In genomic region chr9:99999797-100000196, GRCh38 we compare ENCODE assay signal across 24 cellular contexts.
A peak's percentile ranks its signal among the peaks of the same experiment; 100 is the strongest.
DNase-seq lines count a peak whose midpoint lies in the region; ATAC-seq, FAIRE-seq and TF ChIP-seq lines count a peak whose summit lies in the region.
"Had no signal": no experiment of that assay in that cellular context is flagged by ENCODE, and none has a peak within 500 bp of the region (broad histone marks: within the 10 kb centered on the region; RNA-seq: fewer than 3 reads in every experiment).

No MANE protein-coding gene starts in this region.

- H3K27ac ChIP-seq in HepG2 (ENCODE audit: extremely low read length, insufficient read depth, low read length), result no peak overlapping the region
- H3K27ac ChIP-seq in right lobe of liver, result no peak overlapping the region
- H3K27ac ChIP-seq in K562 (ENCODE audit: extremely low read depth, low read depth, low read length), result no peak overlapping the region
- H3K27ac ChIP-seq in prostate gland, result no peak overlapping the region
- H3K27ac ChIP-seq: 22Rv1, BLaER1 had no signal

- H4K20me1 ChIP-seq in HepG2 (ENCODE audit: insufficient read depth, low read length) (no peaks in the 10 kb centered on the region), K562 (replicated peaks; ENCODE audit: control insufficient read depth, insufficient read depth, low read length) (no peaks in the 10 kb centered on the region)
- H4K20me1 ChIP-seq: BLaER1 had no signal

- TF ChIP-seq CTCF in HepG2 (CRISPR knock-in tag; IDR thresholded peaks at IDR 0.05), result no peak
- no peak for TF ChIP-seq CTCF in right lobe of liver (IDR thresholded peaks at IDR 0.05)
- no peak for TF ChIP-seq CTCF in K562 (IDR thresholded peaks at IDR 0.05 in 2 of 3, conservative IDR thresholded peaks at IDR 0.05 in 1 of 3; ENCODE audit: insufficient read depth in 2 of 3, low read depth in 1 of 3, low read length in 3 of 3)
- no peak for TF ChIP-seq CTCF in prostate gland (IDR thresholded peaks at IDR 0.05)

- POLR2A ChIA-PET in HepG2 (lab: Yijun Ruan, JAX), result no interaction called here
- POLR2A ChIA-PET in K562 (lab: Yijun Ruan, JAX), result no interaction called here

- TF ChIP-seq POLR2A in HepG2 (IDR thresholded peaks at IDR 0.05; ENCODE audit: insufficient read depth in 1 of 2, low read depth in 2 of 2, low read length in 2 of 2) (no peak), right lobe of liver (IDR thresholded peaks at IDR 0.05) (no peak), K562 (conservative IDR thresholded peaks at IDR 0.05) (no peak), prostate gland (IDR thresholded peaks at IDR 0.05) (no peak)

- no peaks in the 10 kb centered on the region for H3K9me1 ChIP-seq in K562 (ENCODE audit: control insufficient read depth, insufficient read depth, low read length)

- no peaks in the 10 kb centered on the region for H3K4me1 ChIP-seq in HepG2 (ENCODE audit: insufficient read depth, low read length)
- no peaks in the 10 kb centered on the region for H3K4me1 ChIP-seq in right lobe of liver
- H3K4me1 ChIP-seq in K562 (replicated peaks in 1 of 2; ENCODE audit: control insufficient read depth in 2 of 2, insufficient read depth in 2 of 2, low read length in 2 of 2), result no peaks in the 10 kb centered on the region
- H3K4me1 ChIP-seq in prostate gland (replicated peaks), result no peaks in the 10 kb centered on the region
- H3K4me1 ChIP-seq: BE2C, BLaER1 had no signal

- H3K36me3 ChIP-seq in HepG2 (replicated peaks in 1 of 2; ENCODE audit: control insufficient read depth in 1 of 2, insufficient read depth in 2 of 2, low read length in 2 of 2), result peaks cover 5 to 24% of the 10 kb centered on the region in 2 experiments; a peak in 3 of 5 replicates
- H3K36me3 ChIP-seq in right lobe of liver, result peaks cover 0 to 2% (median 0%) of the 10 kb centered on the region in 4 donors
- H3K36me3 ChIP-seq in K562 (ENCODE audit: control insufficient read depth, insufficient read depth, low read length), result peaks cover 24% of the 10 kb centered on the region
- H3K36me3 ChIP-seq in prostate gland, result no peaks in the 10 kb centered on the region

- no peak for TF ChIP-seq EP300 in HepG2 (IDR thresholded peaks at IDR 0.05; ENCODE audit: low read depth in 2 of 2, low read length in 2 of 2)
- no peak for TF ChIP-seq EP300 in HepG2 (CRISPR knock-in tag; IDR thresholded peaks at IDR 0.05; ENCODE audit: borderline replicate concordance)
- no peak for TF ChIP-seq EP300 in K562 (IDR thresholded peaks at IDR 0.05; ENCODE audit: low read length)

- WGBS in HepG2 (ENCODE audit: low lambda C conversion rate), result 97% methylated on average over 5 of the region's 5 CpGs
- WGBS in right lobe of liver (ENCODE audit: insufficient coverage, low coverage, low lambda C conversion rate, missing lambda C conversion rate), result 94% methylated on average over 5 of the region's 5 CpGs
- 94% methylated on average over 5 of the region's 5 CpGs for WGBS in K562 (ENCODE audit: insufficient coverage, low coverage, missing lambda C conversion rate)
- 95% methylated on average over 5 of the region's 5 CpGs for WGBS in prostate gland

- in situ Hi-C loops in HepG2 (cut with HindIII; ENCODE audit: extremely low pct_ligation_motif_present, low pct_unique_long_range_greater_than_20kb) (loop anchor here (10.0 to 25.0 kb wide), 3 partner anchors 175 to 812 kb away; partner anchors contain the start of gene NR4A3), K562 (cut with MboI) (loop anchor here (10.0 to 25.0 kb wide), 2 partner anchors 195 to 737 kb away; no protein-coding TSS in a partner anchor)

- H3K9me3 ChIP-seq in HepG2 (ENCODE audit: low read length), result no peaks in the 10 kb centered on the region
- H3K9me3 ChIP-seq in right lobe of liver, result no peaks in the 10 kb centered on the region
- no peaks in the 10 kb centered on the region; the same call in 1 of the 2 replicates for H3K9me3 ChIP-seq in K562 (replicated peaks; ENCODE audit: control insufficient read depth, insufficient read depth, low read depth, low read length)
- H3K9me3 ChIP-seq in prostate gland, result no peaks in the 10 kb centered on the region
- H3K9me3 ChIP-seq: BE2C had no signal

- BruUV-seq in HepG2 (replicated peaks; lab: Mats Ljungman, UMichigan), result no TSS peak
- no TSS peak for BruUV-seq in K562 (replicated peaks; lab: Mats Ljungman, UMichigan)

- intact Hi-C loops in HepG2 (cut with micrococcal nuclease; ENCODE audit: unreplicated experiment) (no loop called here), right lobe of liver (cut with DNase I) (no loop called here), K562 (cut with micrococcal nuclease) (no loop called here), prostate gland (cut with DNase I) (no loop called here)

- H3K79me2 ChIP-seq in HepG2 (ENCODE audit: insufficient read depth, low read length) (no peaks in the 10 kb centered on the region), K562 (ENCODE audit: control insufficient read depth, insufficient read depth, low read length) (no peaks in the 10 kb centered on the region)

- no peak for TF ChIP-seq RAD21 in HepG2 (CRISPR knock-in tag; IDR thresholded peaks at IDR 0.05)
- TF ChIP-seq RAD21 in K562 (CRISPR knock-in tag; conservative IDR thresholded peaks at IDR 0.05 in 1 of 2, IDR thresholded peaks at IDR 0.05 in 1 of 2), result no peak

- CTCF ChIA-PET in HepG2 (lab: Yijun Ruan, JAX; ENCODE audit: low intra/inter-chr PET ratio, low total read pairs) (no interaction called here), K562 (lab: Yijun Ruan, JAX; ENCODE audit: low intra/inter-chr PET ratio) (no interaction called here)

- ATAC-seq in HepG2, result no peak
- ATAC-seq in right lobe of liver, result no peak
- ATAC-seq in K562, result no peak
- ATAC-seq: GM12878 had no signal

- FAIRE-seq in HepG2 (lab: Jason Lieb, UNC) (no peak), K562 (lab: Jason Lieb, UNC) (no peak)
- FAIRE-seq: GM12878, GM12892, GM18507 had no signal

- no peak overlapping the region for H3K4me2 ChIP-seq in HepG2 (ENCODE audit: low read depth, low read length)
- no peak overlapping the region for H3K4me2 ChIP-seq in K562 (ENCODE audit: insufficient read depth, low read length)
- H3K4me2 ChIP-seq: BLaER1 had no signal

- no peak overlapping the region for H3K9ac ChIP-seq in HepG2 (ENCODE audit: insufficient read depth, low read depth, low read length)
- no peak overlapping the region for H3K9ac ChIP-seq in K562 (ENCODE audit: insufficient read depth in 1 of 2, low read depth in 2 of 2, low read length in 2 of 2)
- H3K9ac ChIP-seq: BLaER1 had no signal

- H2AFZ ChIP-seq in HepG2 (ENCODE audit: low read length), result no peak overlapping the region
- no peak overlapping the region for H2AFZ ChIP-seq in K562 (ENCODE audit: low read depth, low read length)

- H3K27me3 ChIP-seq in HepG2 (ENCODE audit: control insufficient read depth in 1 of 2, insufficient read depth in 2 of 2, low read length in 2 of 2) (no peaks in the 10 kb centered on the region), right lobe of liver (no peaks in the 10 kb centered on the region), K562 (ENCODE audit: control insufficient read depth in 2 of 2, insufficient read depth in 2 of 2, low read length in 2 of 2) (no peaks in the 10 kb centered on the region), prostate gland (replicated peaks; ENCODE audit: insufficient read depth) (no peaks in the 10 kb centered on the region)
- H3K27me3 ChIP-seq: BE2C, BLaER1 had no signal

- H3K4me3 ChIP-seq in HepG2 (replicated peaks in 1 of 3; ENCODE audit: insufficient read depth in 1 of 3, low read depth in 2 of 3, low read length in 3 of 3) (no peak overlapping the region), right lobe of liver (no peak overlapping the region), K562 (no peak overlapping the region), prostate gland (no peak overlapping the region)
- H3K4me3 ChIP-seq: BLaER1, GM12878 had no signal

- DNase-seq in HepG2 (ENCODE audit: low spot score) (no peak), right lobe of liver (no peak), K562 (ENCODE audit: extremely low read depth in 1 of 4, low spot score in 3 of 4) (no peak), prostate gland (ENCODE audit: low spot score) (no peak), T1000 (lab: John Stamatoyannopoulos, UW) (no peak)
- DNase-seq: ACHN; BE2C; C1 segment of cervical spinal cord; CD4-positive, alpha-beta memory T cell; CD4-positive, CD25-positive, alpha-beta regulatory T cell; CD8-positive, alpha-beta memory T cell; COR-L47; DMS 273 treated with DMSO at 0.1 percent for 48 hours; DMS153; DMS53; DMS79; DND-41; EL; GDM1 had no signal

TF ChIP-seq in K562, 482 proteins besides CTCF, POLR2A, EP300 and RAD21 (continues in another document):
- TF ChIP-seq RFX5 (IDR thresholded peaks at IDR 0.05; ENCODE audit: low read depth, low read length) (no peak), ZNF316 (IDR thresholded peaks at IDR 0.05) (peak; percentile 57; the same call in 1 of the 2 replicates), PHF21A (IDR thresholded peaks at IDR 0.05; ENCODE audit: borderline replicate concordance, low read depth) (no peak), HIVEP1 (CRISPR knock-in tag; IDR thresholded peaks at IDR 0.05) (no peak), FOXJ2 (tag; IDR thresholded peaks at IDR 0.05) (no peak), KDM4B (IDR thresholded peaks at IDR 0.05; ENCODE audit: borderline replicate concordance in 2 of 2, low read depth in 1 of 2) (no peak), PTRF (tag; IDR thresholded peaks at IDR 0.05) (no peak), TOE1 (IDR thresholded peaks at IDR 0.05; ENCODE audit: borderline replicate concordance) (no peak), TOE1 (CRISPR knock-in tag; IDR thresholded peaks at IDR 0.05; ENCODE audit: borderline replicate concordance, low read depth) (no peak), HMGN3 (IDR thresholded peaks at IDR 0.05; ENCODE audit: borderline replicate concordance, extremely low read depth, insufficient read length, low read depth, low read length) (no peak), MAFF (IDR thresholded peaks at IDR 0.05; ENCODE audit: low read length) (peak; percentile 46; the same call in 1 of the 2 replicates), SOX6 (IDR thresholded peaks at IDR 0.05) (no peak), MAFK (IDR thresholded peaks at IDR 0.05; ENCODE audit: low read length) (0 out of 2 replicates have a peak, but pooled peaks have one; percentile 19), ZNF445 (CRISPR knock-in tag; IDR thresholded peaks at IDR 0.05; ENCODE audit: low read depth) (no peak), E2F6 (IDR thresholded peaks at IDR 0.05; ENCODE audit: borderline replicate concordance in 1 of 2, extremely low read depth in 1 of 2, insufficient read depth in 1 of 2, insufficient read length in 1 of 2, low read depth in 1 of 2, low read length in 1 of 2, poor library complexity in 1 of 2, severe bottlenecking in 1 of 2) (no peak), NRF1 (conservative IDR thresholded peaks at IDR 0.05 in 1 of 2, IDR thresholded peaks at IDR 0.05 in 1 of 2) (no peak), NONO (IDR thresholded peaks at IDR 0.05; ENCODE audit: low read depth in 2 of 2, low read length in 1 of 2) (no peak)

Comparison
In these comparisons a context has a peak if more than half of its experiments do, and no peak if none do; other contexts are left out.
1. Of the 241 proteins assayed by ChIP-seq in both HepG2 and K562: peak only in HepG2: none; only in K562: none; in both: MAFF and MAFK; in neither: 239.